ENCODE assay signal across 32 cellular contexts in genomic region chr6:111215134-111215533, GRCh38.
"Had no signal": no experiment of that assay in that cellular context is flagged by ENCODE, and none has a peak within 500 bp of the region (broad histone marks: within the 10 kb centered on the region; RNA-seq: fewer than 3 reads in every experiment).

No MANE protein-coding gene starts in this region.

- H3K27me3 ChIP-seq: SJCRH30 had no signal

- H3K27ac ChIP-seq: PC-9, SJCRH30, SK-N-MC, WERI-Rb-1 had no signal

- ATAC-seq: activated CD8-positive, alpha-beta memory T cell treated with anti-CD3 and anti-CD28 coated beads, Interleukin-2, amount 10 ng/mL, durations not matched to agents 7 days and 5 days; activated naive CD8-positive, alpha-beta T cell treated with anti-CD3 and anti-CD28 coated beads, Interleukin-2, amount 50 U/mL, for 24 hours; K562 had no signal

- H3K4me1 ChIP-seq: SJCRH30 had no signal

- FAIRE-seq: bronchial epithelial cell, K562 had no signal

- H3K36me3 ChIP-seq: SJCRH30, WERI-Rb-1 had no signal

- H3K4me3 ChIP-seq: K562, PC-9, SJCRH30, SK-N-MC had no signal

- DNase-seq: activated CD4-positive, alpha-beta memory T cell treated with anti-CD3 and anti-CD28 coated beads, Interleukin-2, amount 10 ng/mL, durations not matched to agents 7 days and 5 days; activated CD4-positive, alpha-beta T cell treated with anti-CD3 and anti-CD28 coated beads for 1 hour; activated CD4-positive, alpha-beta T cell treated with anti-CD3 and anti-CD28 coated beads for 48 hours; activated CD4-positive, CD25-positive, alpha-beta regulatory T cell; activated CD8-positive, alpha-beta memory T cell treated with anti-CD3 and anti-CD28 coated beads for 24 hours; activated CD8-positive, alpha-beta memory T cell treated with anti-CD3 and anti-CD28 coated beads, Interleukin-2, amount 10 ng/mL, durations not matched to agents 7 days and 5 days; activated CD8-positive, alpha-beta memory T cell treated with anti-CD3 and anti-CD28 coated beads, Interleukin-2, amount 50 U/mL, for 48 hours; activated effector memory CD4-positive, alpha-beta T cell treated with Interleukin-2 at 50 U/mL for 16 hours; activated naive CD4-positive, alpha-beta T cell treated with anti-CD3 and anti-CD28 coated beads, Interleukin-2, amount 10 ng/mL, durations not matched to agents 7 days and 5 days; activated naive CD8-positive, alpha-beta T cell treated with anti-CD3 and anti-CD28 coated beads, Interleukin-2, amount 50 U/mL, for 24 hours; activated T-cell treated with anti-CD3 and anti-CD28 coated beads, Interleukin-2, amount 50 U/mL, for 48 hours; anterior cingulate cortex; caudate nucleus; NCI-H1092 treated with DMSO at 0.1 percent for 48 hours; NCI-H1417; NCI-H146; NCI-H187; NCI-H2029 treated with DMSO at 0.1 percent for 48 hours; NCI-H2107; NCI-H2171; NCI-H510A; NCI-H526; NCI-H748 treated with DMSO at 0.1 percent for 48 hours; NK-92 treated with Interleukin-12 subunit alpha and Interleukin-12 subunit beta, amount 100 ng/mL, for 24 hours; PC-9; SHP77; SJCRH30; T1000; WERI-Rb-1 had no signal

- H3K9me3 ChIP-seq: SJCRH30 had no signal
